Comparison of ENCODE assay signal across 23 cellular contexts in the genomic region with DNA sequence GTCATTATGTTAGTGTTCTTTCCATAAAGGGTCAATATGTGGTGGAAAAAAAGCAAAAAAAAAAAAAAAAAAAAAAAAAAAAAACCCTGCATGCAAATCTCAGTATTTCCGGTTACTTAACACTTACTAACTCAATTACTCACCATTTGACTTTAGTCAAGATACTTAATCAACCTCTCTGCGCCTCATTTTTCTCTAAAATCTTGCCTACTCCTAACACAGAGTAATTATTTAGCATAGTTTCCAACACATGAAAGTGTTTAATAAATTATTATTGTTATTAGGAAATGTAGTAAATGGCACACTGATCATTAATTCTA. TPM values are rescaled to one million over a fixed set of nuclear protein-coding genes. Genes with fewer than 3 reads are reported as not detected.
DNase-seq lines count a peak whose midpoint lies in the region; ATAC-seq, FAIRE-seq and TF ChIP-seq lines count a peak whose summit lies in the region.
"Had no signal": no experiment of that assay in that cellular context is flagged by ENCODE, and none has a peak within 500 bp of the region (broad histone marks: within the 10 kb centered on the region; RNA-seq: fewer than 3 reads in every experiment).

No MANE protein-coding gene starts in this region.

- H3K9me3 Mint-ChIP-seq in activated T-cell treated with anti-CD3 and anti-CD28 coated beads, Interleukin-2, amount 50 U/mL, for 72 hours = no peaks in the 10 kb centered on the region

- FAIRE-seq in endothelial cell of umbilical vein (lab: Jason Lieb, UNC) = no peak
- FAIRE-seq: A204.1, HTR-8/SVneo had no signal

- no peak overlapping the region for H3K4me3 Mint-ChIP-seq in activated T-cell treated with anti-CD3 and anti-CD28 coated beads, Interleukin-2, amount 50 U/mL, for 72 hours
- H3K4me3 Mint-ChIP-seq: CD4-positive, CD25-positive, alpha-beta regulatory T cell; GM23338 had no signal

- intact Hi-C loops in endothelial cell of umbilical vein (cut with micrococcal nuclease) = loop anchor here (5.0 kb wide), 1 partner anchor 119 kb away; no protein-coding TSS in a partner anchor
- intact Hi-C loops in psoas muscle (cut with DNase I) = no loop called here

- TF ChIP-seq POLR2A in endothelial cell of umbilical vein (IDR thresholded peaks at IDR 0.05; ENCODE audit: low read depth, low read length) = no peak

- no peak for TF ChIP-seq CTCF in endothelial cell of umbilical vein (IDR thresholded peaks at IDR 0.05; ENCODE audit: extremely low read depth in 1 of 2, insufficient read depth in 1 of 2, low read depth in 1 of 2, low read length in 2 of 2)
- no peak for TF ChIP-seq CTCF in psoas muscle (IDR thresholded peaks at IDR 0.05)

- CTCF ChIA-PET in endothelial cell of umbilical vein (lab: Charles Lee) = interaction anchor here (0.7 to 1.7 kb wide), 2 partner anchors 117 to 1007 kb away, joined by 3 to 6 read pairs; no protein-coding TSS in a partner anchor

- no peak overlapping the region for H3K4me2 ChIP-seq in endothelial cell of umbilical vein (ENCODE audit: insufficient read depth, low read length)
- H3K4me2 ChIP-seq: GM23338, KMS-11 had no signal

- H3K36me3 ChIP-seq in endothelial cell of umbilical vein (ENCODE audit: control insufficient read depth in 2 of 2, extremely low read depth in 1 of 2, insufficient read depth in 2 of 2, low read length in 2 of 2) (no peaks in the 10 kb centered on the region), psoas muscle (ENCODE audit: insufficient read depth in 1 of 2, low read depth in 1 of 2) (no peaks in the 10 kb centered on the region)
- H3K36me3 ChIP-seq: HAP-1 had no signal

- H2AFZ ChIP-seq in endothelial cell of umbilical vein (ENCODE audit: low read depth, low read length) = no peak overlapping the region
- H2AFZ ChIP-seq: GM23338 had no signal

- H3K36me3 Mint-ChIP-seq in activated T-cell treated with anti-CD3 and anti-CD28 coated beads, Interleukin-2, amount 50 U/mL, for 72 hours (ENCODE audit: insufficient read depth in 2 of 2) = no peaks in the 10 kb centered on the region
- H3K36me3 Mint-ChIP-seq: CD4-positive, CD25-positive, alpha-beta regulatory T cell had no signal

- 81 to 87% (median 84%) methylated on average over 2 of the region's 2 CpGs for WGBS in psoas muscle, 3 donors

- BruUV-seq in endothelial cell of umbilical vein (replicated peaks; lab: Mats Ljungman, UMichigan) = no TSS peak

- no peaks in the 10 kb centered on the region for H3K4me1 Mint-ChIP-seq in activated T-cell treated with anti-CD3 and anti-CD28 coated beads, Interleukin-2, amount 50 U/mL, for 72 hours (ENCODE audit: low read depth)
- H3K4me1 Mint-ChIP-seq: CD4-positive, CD25-positive, alpha-beta regulatory T cell; GM23338 had no signal

- dilution Hi-C loops in endothelial cell of umbilical vein (cut with MboI; ENCODE audit: extremely low pct_ligation_motif_present, low sequenced_read_pairs) = no loop called here

- no peak overlapping the region for H3K27ac Mint-ChIP-seq in activated T-cell treated with anti-CD3 and anti-CD28 coated beads, Interleukin-2, amount 50 U/mL, for 72 hours
- H3K27ac Mint-ChIP-seq: CD4-positive, CD25-positive, alpha-beta regulatory T cell; GM23338 had no signal

- H3K9me1 ChIP-seq in endothelial cell of umbilical vein (replicated peaks; ENCODE audit: control insufficient read depth, extremely low read depth, insufficient read depth, low read length) = no peaks in the 10 kb centered on the region

- H3K9me3 ChIP-seq in endothelial cell of umbilical vein (replicated peaks; ENCODE audit: control insufficient read depth, insufficient read depth, low read length) = no peaks in the 10 kb centered on the region
- H3K9me3 ChIP-seq in psoas muscle = no peaks in the 10 kb centered on the region
- H3K9me3 ChIP-seq: HAP-1 had no signal

- DNase-seq in GM04503 (ENCODE audit: low read depth) (peak; percentile 0), RKO (ENCODE audit: low spot score) (peak; percentile 73), endothelial cell of umbilical vein (ENCODE audit: low read depth, low spot score) (no peak), psoas muscle (no peak), NCI-H82 (lab: John Stamatoyannopoulos, UW) (no peak)
- DNase-seq in activated T-cell treated with anti-CD3 and anti-CD28 coated beads, Interleukin-2, amount 50 U/mL, for 72 hours = no peak
- DNase-seq: CD4-positive, CD25-positive, alpha-beta regulatory T cell; DMS79; MV-4-11; NCI-H1105 treated with DMSO at 0.1 percent for 48 hours; NCI-H2029 treated with DMSO at 0.1 percent for 48 hours; NCI-H524; NCI-H774 had no signal

- H3K4me3 ChIP-seq in endothelial cell of umbilical vein (replicated peaks in 1 of 3; ENCODE audit: insufficient read depth in 1 of 3, low read depth in 1 of 3, low read length in 3 of 3) = no peak overlapping the region
- H3K4me3 ChIP-seq in psoas muscle = no peak overlapping the region
- H3K4me3 ChIP-seq: GM23338, HAP-1 had no signal

- no peaks in the 10 kb centered on the region for H3K27me3 Mint-ChIP-seq in activated T-cell treated with anti-CD3 and anti-CD28 coated beads, Interleukin-2, amount 50 U/mL, for 72 hours (ENCODE audit: low read depth)
- H3K27me3 Mint-ChIP-seq: CD4-positive, CD25-positive, alpha-beta regulatory T cell had no signal

- no peaks in the 10 kb centered on the region for H3K79me2 ChIP-seq in endothelial cell of umbilical vein (ENCODE audit: control insufficient read depth, insufficient read depth, low read length)

- H4K20me1 ChIP-seq in endothelial cell of umbilical vein (replicated peaks; ENCODE audit: control insufficient read depth, extremely low read depth, insufficient read depth, low read length) = no peaks in the 10 kb centered on the region

- H3K9ac ChIP-seq in endothelial cell of umbilical vein (replicated peaks; ENCODE audit: extremely low read depth, insufficient read depth, low read length) = no peak overlapping the region
- H3K9ac ChIP-seq: KMS-11 had no signal

- peaks cover 23% of the 10 kb centered on the region for H3K4me1 ChIP-seq in endothelial cell of umbilical vein (ENCODE audit: control insufficient read depth, extremely low read depth, insufficient read depth, low read length)
- peaks cover 41% of the 10 kb centered on the region for H3K4me1 ChIP-seq in psoas muscle
- H3K4me1 ChIP-seq: HAP-1 had no signal

- H3K27me3 ChIP-seq in endothelial cell of umbilical vein (ENCODE audit: control insufficient read depth in 2 of 2, insufficient read depth in 2 of 2, low read length in 2 of 2) (no peaks in the 10 kb centered on the region), psoas muscle (ENCODE audit: insufficient read depth in 3 of 3, low read length in 2 of 3) (no peaks in the 10 kb centered on the region)

- POLR2A ChIA-PET in endothelial cell of umbilical vein (lab: Charles Lee) = no interaction called here

- no peak overlapping the region for H3K27ac ChIP-seq in endothelial cell of umbilical vein (ENCODE audit: insufficient read depth, low read depth, low read length)
- peak overlapping the region; percentile 59 for H3K27ac ChIP-seq in psoas muscle
- H3K27ac ChIP-seq: HL-60, KMS-11 had no signal

- ATAC-seq in psoas muscle = peak in 1 of 4 donors; percentile 39
- no peak for ATAC-seq in GM19397 (IDR thresholded peaks at IDR 0.05; ENCODE audit: unreplicated experiment)
- no peak for ATAC-seq in activated T-cell treated with anti-CD3 and anti-CD28 coated beads, Interleukin-2, amount 50 U/mL, for 72 hours (replicated peaks in 1 of 2)
- ATAC-seq: GM23338, Panc1 had no signal

TF ChIP-seq in endothelial cell of umbilical vein, 7 proteins besides CTCF, POLR2A, EP300 and RAD21:
- TF ChIP-seq JUN (IDR thresholded peaks at IDR 0.05; ENCODE audit: borderline replicate concordance, insufficient read depth, insufficient read length, low read depth) = no peak
- peak; percentile 5 for TF ChIP-seq FOS (IDR thresholded peaks at IDR 0.05; ENCODE audit: borderline replicate concordance, insufficient read depth, low read length)

RNA-seq across cellular contexts. Expression of gene PPP1R3A, which starts 27.8 kb away (rescaled TPM):
- not detected in 2 replicates for total RNA-seq in endothelial cell of umbilical vein
- polyA plus RNA-seq in endothelial cell of umbilical vein = not detected in 2 replicates
- polyA plus RNA-seq in endothelial cell of umbilical vein (2011; cell fraction: cytosol; rRNA removed) = not detected in 2 replicates
- not detected in 2 replicates for polyA plus RNA-seq in endothelial cell of umbilical vein (2011; cell fraction: nucleus; rRNA removed)
- not detected in 2 replicates for polyA plus RNA-seq in endothelial cell of umbilical vein (2012)
- not detected in 2 replicates for polyA minus RNA-seq in endothelial cell of umbilical vein
- not detected for polyA minus RNA-seq in endothelial cell of umbilical vein (2011; cell fraction: cytosol; rRNA and poly(A)+ RNA removed)
- not detected in 2 replicates for polyA minus RNA-seq in endothelial cell of umbilical vein (2011; cell fraction: nucleus; rRNA and poly(A)+ RNA removed)
- total RNA-seq in psoas muscle = 100 to 1,000 TPM in 1 of 4 donors, 10 to 100 TPM in 3; 52.6 to 124 (median 61.0) TPM
- 10 to 100 TPM in 2 of 3 donors, 1 to 10 TPM in 1; 1.8 to 31.2 (median 14.3) TPM for polyA plus RNA-seq in psoas muscle
- total RNA-seq in activated T-cell treated with anti-CD3 and anti-CD28 coated beads, Interleukin-2, amount 50 U/mL, for 72 hours = not detected
- total RNA-seq: CD4-positive, CD25-positive, alpha-beta regulatory T cell; SK-MEL-5 had no signal
- polyA plus RNA-seq: BJ; CD4-positive, CD25-positive, alpha-beta regulatory T cell; GM23338 had no signal

Comparison
In these comparisons a context has a peak if more than half of its experiments do, and no peak if none do; other contexts are left out.
1. DNase-seq: peak in GM04503 (single experiment) and RKO (single experiment); none in endothelial cell of umbilical vein (single experiment), psoas muscle (0 of 2), NCI-H82 (single experiment) and activated T-cell treated with anti-CD3 and anti-CD28 coated beads, Interleukin-2, amount 50 U/mL, for 72 hours (0 of 2).
2. RNA of gene PPP1R3A, which starts 27.8 kb away (total RNA-seq): 52.6 to 124 TPM in psoas muscle; not detected in endothelial cell of umbilical vein and not detected in activated T-cell treated with anti-CD3 and anti-CD28 coated beads, Interleukin-2, amount 50 U/mL, for 72 hours; every median in the first group is over 10 times any median in the second.